Comparison of ENCODE assay signal across 2 cellular contexts in the genomic region with DNA sequence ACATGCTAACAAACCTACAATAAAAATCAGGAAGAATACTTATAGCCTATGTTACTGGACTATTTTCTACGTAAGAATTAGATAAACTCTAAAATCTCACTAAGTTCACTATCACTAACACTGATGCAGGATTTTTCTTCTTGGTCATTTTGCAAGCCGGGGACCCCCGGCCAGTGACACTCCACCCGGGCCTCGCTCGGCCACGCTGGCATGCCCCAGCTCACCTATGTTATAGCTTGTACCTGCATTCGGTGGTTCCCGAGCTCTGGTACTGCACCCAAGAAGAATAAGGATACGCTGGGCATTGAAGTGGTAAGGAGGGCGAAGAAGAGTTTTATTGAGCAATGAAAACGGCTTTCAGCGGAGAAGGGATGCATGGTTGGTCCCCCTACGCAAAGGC.
TF ChIP-seq lines count a peak whose summit lies in the region.

No MANE protein-coding gene starts in this region.

TF ChIP-seq in GM23338, 12 proteins besides CTCF, POLR2A, EP300 and RAD21 (continues in another document):
- TF ChIP-seq EZH2 (IDR thresholded peaks at IDR 0.05; ENCODE audit: low read depth, unreplicated experiment) = no peak
- TF ChIP-seq, protein P1, sequence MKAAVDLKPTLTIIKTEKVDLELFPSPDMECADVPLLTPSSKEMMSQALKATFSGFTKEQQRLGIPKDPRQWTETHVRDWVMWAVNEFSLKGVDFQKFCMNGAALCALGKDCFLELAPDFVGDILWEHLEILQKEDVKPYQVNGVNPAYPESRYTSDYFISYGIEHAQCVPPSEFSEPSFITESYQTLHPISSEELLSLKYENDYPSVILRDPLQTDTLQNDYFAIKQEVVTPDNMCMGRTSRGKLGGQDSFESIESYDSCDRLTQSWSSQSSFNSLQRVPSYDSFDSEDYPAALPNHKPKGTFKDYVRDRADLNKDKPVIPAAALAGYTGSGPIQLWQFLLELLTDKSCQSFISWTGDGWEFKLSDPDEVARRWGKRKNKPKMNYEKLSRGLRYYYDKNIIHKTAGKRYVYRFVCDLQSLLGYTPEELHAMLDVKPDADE (IDR thresholded peaks at IDR 0.05) = no peak
- TF ChIP-seq, protein P2, sequence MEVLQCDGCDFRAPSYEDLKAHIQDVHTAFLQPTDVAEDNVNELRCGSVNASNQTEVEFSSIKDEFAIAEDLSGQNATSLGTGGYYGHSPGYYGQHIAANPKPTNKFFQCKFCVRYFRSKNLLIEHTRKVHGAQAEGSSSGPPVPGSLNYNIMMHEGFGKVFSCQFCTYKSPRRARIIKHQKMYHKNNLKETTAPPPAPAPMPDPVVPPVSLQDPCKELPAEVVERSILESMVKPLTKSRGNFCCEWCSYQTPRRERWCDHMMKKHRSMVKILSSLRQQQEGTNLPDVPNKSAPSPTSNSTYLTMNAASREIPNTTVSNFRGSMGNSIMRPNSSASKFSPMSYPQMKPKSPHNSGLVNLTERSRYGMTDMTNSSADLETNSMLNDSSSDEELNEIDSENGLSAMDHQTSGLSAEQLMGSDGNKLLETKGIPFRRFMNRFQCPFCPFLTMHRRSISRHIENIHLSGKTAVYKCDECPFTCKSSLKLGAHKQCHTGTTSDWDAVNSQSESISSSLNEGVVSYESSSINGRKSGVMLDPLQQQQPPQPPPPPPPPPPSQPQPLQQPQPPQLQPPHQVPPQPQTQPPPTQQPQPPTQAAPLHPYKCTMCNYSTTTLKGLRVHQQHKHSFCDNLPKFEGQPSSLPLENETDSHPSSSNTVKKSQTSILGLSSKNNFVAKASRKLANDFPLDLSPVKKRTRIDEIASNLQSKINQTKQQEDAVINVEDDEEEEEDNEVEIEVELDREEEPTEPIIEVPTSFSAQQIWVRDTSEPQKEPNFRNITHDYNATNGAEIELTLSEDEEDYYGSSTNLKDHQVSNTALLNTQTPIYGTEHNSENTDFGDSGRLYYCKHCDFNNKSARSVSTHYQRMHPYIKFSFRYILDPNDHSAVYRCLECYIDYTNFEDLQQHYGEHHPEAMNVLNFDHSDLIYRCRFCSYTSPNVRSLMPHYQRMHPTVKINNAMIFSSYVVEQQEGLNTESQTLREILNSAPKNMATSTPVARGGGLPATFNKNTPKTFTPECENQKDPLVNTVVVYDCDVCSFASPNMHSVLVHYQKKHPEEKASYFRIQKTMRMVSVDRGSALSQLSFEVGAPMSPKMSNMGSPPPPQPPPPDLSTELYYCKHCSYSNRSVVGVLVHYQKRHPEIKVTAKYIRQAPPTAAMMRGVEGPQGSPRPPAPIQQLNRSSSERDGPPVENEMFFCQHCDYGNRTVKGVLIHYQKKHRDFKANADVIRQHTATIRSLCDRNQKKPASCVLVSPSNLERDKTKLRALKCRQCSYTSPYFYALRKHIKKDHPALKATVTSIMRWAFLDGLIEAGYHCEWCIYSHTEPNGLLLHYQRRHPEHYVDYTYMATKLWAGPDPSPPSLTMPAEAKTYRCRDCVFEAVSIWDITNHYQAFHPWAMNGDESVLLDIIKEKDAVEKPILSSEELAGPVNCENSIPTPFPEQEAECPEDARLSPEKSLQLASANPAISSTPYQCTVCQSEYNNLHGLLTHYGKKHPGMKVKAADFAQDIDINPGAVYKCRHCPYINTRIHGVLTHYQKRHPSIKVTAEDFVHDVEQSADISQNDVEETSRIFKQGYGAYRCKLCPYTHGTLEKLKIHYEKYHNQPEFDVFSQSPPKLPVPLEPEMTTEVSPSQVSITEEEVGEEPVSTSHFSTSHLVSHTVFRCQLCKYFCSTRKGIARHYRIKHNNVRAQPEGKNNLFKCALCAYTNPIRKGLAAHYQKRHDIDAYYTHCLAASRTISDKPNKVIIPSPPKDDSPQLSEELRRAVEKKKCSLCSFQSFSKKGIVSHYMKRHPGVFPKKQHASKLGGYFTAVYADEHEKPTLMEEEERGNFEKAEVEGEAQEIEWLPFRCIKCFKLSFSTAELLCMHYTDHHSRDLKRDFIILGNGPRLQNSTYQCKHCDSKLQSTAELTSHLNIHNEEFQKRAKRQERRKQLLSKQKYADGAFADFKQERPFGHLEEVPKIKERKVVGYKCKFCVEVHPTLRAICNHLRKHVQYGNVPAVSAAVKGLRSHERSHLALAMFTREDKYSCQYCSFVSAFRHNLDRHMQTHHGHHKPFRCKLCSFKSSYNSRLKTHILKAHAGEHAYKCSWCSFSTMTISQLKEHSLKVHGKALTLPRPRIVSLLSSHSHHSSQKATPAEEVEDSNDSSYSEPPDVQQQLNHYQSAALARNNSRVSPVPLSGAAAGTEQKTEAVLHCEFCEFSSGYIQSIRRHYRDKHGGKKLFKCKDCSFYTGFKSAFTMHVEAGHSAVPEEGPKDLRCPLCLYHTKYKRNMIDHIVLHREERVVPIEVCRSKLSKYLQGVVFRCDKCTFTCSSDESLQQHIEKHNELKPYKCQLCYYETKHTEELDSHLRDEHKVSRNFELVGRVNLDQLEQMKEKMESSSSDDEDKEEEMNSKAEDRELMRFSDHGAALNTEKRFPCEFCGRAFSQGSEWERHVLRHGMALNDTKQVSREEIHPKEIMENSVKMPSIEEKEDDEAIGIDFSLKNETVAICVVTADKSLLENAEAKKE (CRISPR knock-in tag; IDR thresholded peaks at IDR 0.05) = no peak
- TF ChIP-seq EZH2phosphoT487 (IDR thresholded peaks at IDR 0.05; ENCODE audit: unreplicated experiment) = no peak
- TF ChIP-seq CREB1 (CRISPR knock-in tag; IDR thresholded peaks at IDR 0.05; ENCODE audit: low read depth) = no peak
- TF ChIP-seq STAT1 (IDR thresholded peaks at IDR 0.05; ENCODE audit: unreplicated experiment) = no peak
- TF ChIP-seq ZNF114 (CRISPR knock-in tag; IDR thresholded peaks at IDR 0.05) = no peak
- no peak for TF ChIP-seq NANOG (IDR thresholded peaks at IDR 0.05; ENCODE audit: borderline replicate concordance)
- no peak for TF ChIP-seq POLR2AphosphoS5 (IDR thresholded peaks at IDR 0.05; ENCODE audit: low read depth)
- TF ChIP-seq, protein P3, sequence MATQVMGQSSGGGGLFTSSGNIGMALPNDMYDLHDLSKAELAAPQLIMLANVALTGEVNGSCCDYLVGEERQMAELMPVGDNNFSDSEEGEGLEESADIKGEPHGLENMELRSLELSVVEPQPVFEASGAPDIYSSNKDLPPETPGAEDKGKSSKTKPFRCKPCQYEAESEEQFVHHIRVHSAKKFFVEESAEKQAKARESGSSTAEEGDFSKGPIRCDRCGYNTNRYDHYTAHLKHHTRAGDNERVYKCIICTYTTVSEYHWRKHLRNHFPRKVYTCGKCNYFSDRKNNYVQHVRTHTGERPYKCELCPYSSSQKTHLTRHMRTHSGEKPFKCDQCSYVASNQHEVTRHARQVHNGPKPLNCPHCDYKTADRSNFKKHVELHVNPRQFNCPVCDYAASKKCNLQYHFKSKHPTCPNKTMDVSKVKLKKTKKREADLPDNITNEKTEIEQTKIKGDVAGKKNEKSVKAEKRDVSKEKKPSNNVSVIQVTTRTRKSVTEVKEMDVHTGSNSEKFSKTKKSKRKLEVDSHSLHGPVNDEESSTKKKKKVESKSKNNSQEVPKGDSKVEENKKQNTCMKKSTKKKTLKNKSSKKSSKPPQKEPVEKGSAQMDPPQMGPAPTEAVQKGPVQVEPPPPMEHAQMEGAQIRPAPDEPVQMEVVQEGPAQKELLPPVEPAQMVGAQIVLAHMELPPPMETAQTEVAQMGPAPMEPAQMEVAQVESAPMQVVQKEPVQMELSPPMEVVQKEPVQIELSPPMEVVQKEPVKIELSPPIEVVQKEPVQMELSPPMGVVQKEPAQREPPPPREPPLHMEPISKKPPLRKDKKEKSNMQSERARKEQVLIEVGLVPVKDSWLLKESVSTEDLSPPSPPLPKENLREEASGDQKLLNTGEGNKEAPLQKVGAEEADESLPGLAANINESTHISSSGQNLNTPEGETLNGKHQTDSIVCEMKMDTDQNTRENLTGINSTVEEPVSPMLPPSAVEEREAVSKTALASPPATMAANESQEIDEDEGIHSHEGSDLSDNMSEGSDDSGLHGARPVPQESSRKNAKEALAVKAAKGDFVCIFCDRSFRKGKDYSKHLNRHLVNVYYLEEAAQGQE (IDR thresholded peaks at IDR 0.05; ENCODE audit: unreplicated experiment) = no peak

TF ChIP-seq in H1, 55 proteins besides CTCF, POLR2A, EP300 and RAD21:
- TF ChIP-seq CTBP2 (IDR thresholded peaks at IDR 0.05; ENCODE audit: borderline replicate concordance, insufficient read depth, insufficient read length, low read length) = no peak
- no peak for TF ChIP-seq SRF (IDR thresholded peaks at IDR 0.05; ENCODE audit: low read depth, low read length)
- TF ChIP-seq BACH1 (IDR thresholded peaks at IDR 0.05; ENCODE audit: low read length) = no peak
- no peak for TF ChIP-seq CBX5 (IDR thresholded peaks at IDR 0.05; ENCODE audit: low read depth, low read length)
